ENCODE assay signal across 19 cellular contexts in genomic region chr11:37630866-37631265, GRCh38.
"Had no signal": no experiment of that assay in that cellular context is flagged by ENCODE, and none has a peak within 500 bp of the region (broad histone marks: within the 10 kb centered on the region; RNA-seq: fewer than 3 reads in every experiment).

No MANE protein-coding gene starts in this region.

- ATAC-seq: gastrocnemius medialis; heart right ventricle; left cardiac atrium; lower lobe of right lung; psoas muscle; right lobe of liver; stimulated activated effector memory CD8-positive, alpha-beta T cell treated with anti-CD3 and anti-CD28 coated beads, Interleukin-12 subunit alpha, Interleukin-12 subunit beta, amount 100 ng/mL, for 72 hours; stimulated activated naive CD8-positive, alpha-beta T cell treated with anti-CD3 and anti-CD28 coated beads, Interleukin-15, Interleukin-2, amounts not matched to agents 100 U/mL and 50 U/mL, for 24 hours had no signal

- H3K27me3 Mint-ChIP-seq: type B pancreatic cell had no signal

- H3K36me3 Mint-ChIP-seq: stimulated activated effector memory CD8-positive, alpha-beta T cell treated with anti-CD3 and anti-CD28 coated beads, Interleukin-12 subunit alpha, Interleukin-12 subunit beta, amount 100 ng/mL, for 72 hours; type B pancreatic cell had no signal

- H3K4me1 Mint-ChIP-seq: nephron progenitor cell; stimulated activated effector memory CD8-positive, alpha-beta T cell treated with anti-CD3 and anti-CD28 coated beads, Interleukin-12 subunit alpha, Interleukin-12 subunit beta, amount 100 ng/mL, for 72 hours had no signal

- DNase-seq: effector memory CD4-positive, alpha-beta T cell; gastrocnemius medialis; heart right ventricle; kidney; left cardiac atrium; left ventricle myocardium inferior; lower lobe of right lung; mesenchymal stem cell; midbrain; nephron progenitor cell; psoas muscle; retina; right lobe of liver; stimulated activated CD4-positive, alpha-beta T cell treated with anti-CD3 and anti-CD28 coated beads, Interleukin-4, amount 100 ng/mL, for 1 hour; stimulated activated CD8-positive, alpha-beta memory T cell treated with anti-CD3 and anti-CD28 coated beads, Interleukin-4, amount 100 ng/mL, for 48 hours; stimulated activated naive CD8-positive, alpha-beta T cell treated with anti-CD3 and anti-CD28 coated beads, Interleukin-15, Interleukin-2, amounts not matched to agents 100 U/mL and 50 U/mL, for 24 hours; thyroid gland had no signal

- H3K9me3 Mint-ChIP-seq: nephron progenitor cell, type B pancreatic cell had no signal

- H3K27ac Mint-ChIP-seq: nephron progenitor cell; stimulated activated effector memory CD8-positive, alpha-beta T cell treated with anti-CD3 and anti-CD28 coated beads, Interleukin-12 subunit alpha, Interleukin-12 subunit beta, amount 100 ng/mL, for 72 hours; type B pancreatic cell had no signal

- H3K4me3 Mint-ChIP-seq: nephron progenitor cell; stimulated activated effector memory CD8-positive, alpha-beta T cell treated with anti-CD3 and anti-CD28 coated beads, Interleukin-12 subunit alpha, Interleukin-12 subunit beta, amount 100 ng/mL, for 72 hours; type B pancreatic cell had no signal
